ENCODE assay signal across 8 cellular contexts in genomic region chr20:36491901-36492617, GRCh38. TPM values are rescaled to one million over a fixed set of nuclear protein-coding genes. Genes with fewer than 3 reads are reported as not detected.
DNase-seq lines count a peak whose midpoint lies in the region; ATAC-seq and TF ChIP-seq lines count a peak whose summit lies in the region.

No MANE protein-coding gene starts in this region.

- no peaks in the 10 kb centered on the region for H3K9me2 ChIP-seq in SK-N-SH

- H3K9me3 ChIP-seq in prostate gland = no peaks in the 10 kb centered on the region
- H3K9me3 ChIP-seq in vagina = no peaks in the 10 kb centered on the region
- no peaks in the 10 kb centered on the region for H3K9me3 ChIP-seq in SK-N-SH

- 15% methylated on average over 8 of the region's 8 CpGs for WGBS in prostate gland
- WGBS in SK-N-SH (ENCODE audit: low lambda C conversion rate) = 89% methylated on average over 7 of the region's 8 CpGs

- peak overlapping the region; percentile 19 to 65 for H3K27ac ChIP-seq in prostate gland
- H3K27ac ChIP-seq in vagina = peak overlapping the region; percentile 70
- H3K27ac ChIP-seq in SK-N-SH (ENCODE audit: low read depth in 2 of 2, low read length in 1 of 2) = peak overlapping the region in 1 of 2 experiments; percentile 30; a peak in 2 of 4 replicates

- no peak for TF ChIP-seq CTCF in choroid plexus epithelial cell (conservative IDR thresholded peaks at IDR 0.05; ENCODE audit: low read depth, low read length)
- no peak for TF ChIP-seq CTCF in prostate gland (IDR thresholded peaks at IDR 0.05)
- no peak for TF ChIP-seq CTCF in vagina (IDR thresholded peaks at IDR 0.05)
- no peak for TF ChIP-seq CTCF in SK-N-SH (IDR thresholded peaks at IDR 0.05)

- intact Hi-C loops in prostate gland (cut with DNase I) (no loop called here), vagina (cut with DNase I) (no loop called here)

- DNase-seq in choroid plexus epithelial cell (ENCODE audit: low read depth) (peak; percentile 75), prostate gland (ENCODE audit: low spot score) (peak; percentile 37), vagina (ENCODE audit: extremely low spot score in 2 of 2) (no peak), DMS53 (lab: John Stamatoyannopoulos, UW) (no peak), SK-N-SH (no peak)

- peaks cover 100% of the 10 kb centered on the region for H4K20me1 ChIP-seq in SK-N-SH (ENCODE audit: insufficient read depth)

- H3K36me3 ChIP-seq in prostate gland (peaks cover 0 to 5% of the 10 kb centered on the region in 2 donors), vagina (peaks cover 0 to 6% of the 10 kb centered on the region in 2 donors), SK-N-SH (replicated peaks in 1 of 2; ENCODE audit: control insufficient read depth in 1 of 2, insufficient read depth in 2 of 2, low read length in 1 of 2) (peaks cover 6 to 14% of the 10 kb centered on the region in 2 experiments)

- no peak overlapping the region for H2AFZ ChIP-seq in SK-N-SH (ENCODE audit: low read depth)

- no peak overlapping the region for H3K4me2 ChIP-seq in SK-N-SH

- TF ChIP-seq POLR2A in prostate gland (IDR thresholded peaks at IDR 0.05) = no peak
- no peak for TF ChIP-seq POLR2A in vagina (IDR thresholded peaks at IDR 0.05)

- TF ChIP-seq EP300 in SK-N-SH (IDR thresholded peaks at IDR 0.05; ENCODE audit: borderline replicate concordance in 1 of 2, low read depth in 1 of 2, low read length in 1 of 2) = no peak

- peaks cover 100% of the 10 kb centered on the region for H3K79me2 ChIP-seq in SK-N-SH (ENCODE audit: insufficient read depth)

- H3K27me3 ChIP-seq in prostate gland (replicated peaks; ENCODE audit: insufficient read depth) (no peaks in the 10 kb centered on the region), vagina (no peaks in the 10 kb centered on the region), SK-N-SH (ENCODE audit: insufficient read depth) (no peaks in the 10 kb centered on the region)

- no peak overlapping the region for H3K9ac ChIP-seq in SK-N-SH

- POLR2A ChIA-PET in SK-N-SH (lab: Yijun Ruan, JAX) = no interaction called here

- H3K4me1 ChIP-seq in prostate gland (replicated peaks) = peaks cover 4% of the 10 kb centered on the region
- H3K4me1 ChIP-seq in vagina = peaks cover 69% of the 10 kb centered on the region
- H3K4me1 ChIP-seq in SK-N-SH (ENCODE audit: control insufficient read depth in 1 of 2, insufficient read depth in 2 of 2, low read depth in 1 of 2, low read length in 1 of 2) = peaks cover 3 to 30% of the 10 kb centered on the region in 2 experiments; a peak in 3 of 4 replicates

- H3K4me3 ChIP-seq in choroid plexus epithelial cell (ENCODE audit: low read depth, low read length) (no peak overlapping the region), prostate gland (no peak overlapping the region), vagina (no peak overlapping the region), SK-N-SH (ENCODE audit: low read depth in 2 of 2, low read length in 1 of 2) (no peak overlapping the region)

- ATAC-seq in HG02798 (IDR thresholded peaks at IDR 0.05; ENCODE audit: poor library complexity, unreplicated experiment) = peak; percentile 43
- ATAC-seq in activated CD4-positive, CD25-positive, alpha-beta regulatory T cell treated with anti-CD3 and anti-CD28 coated beads, Interleukin-2, amount 50 U/mL, for 24 hours = peak; percentile 60 to 74
- no peak for ATAC-seq in HG03025 (IDR thresholded peaks at IDR 0.05; ENCODE audit: low FRiP score, unreplicated experiment)

- no peak for TF ChIP-seq RAD21 in SK-N-SH (IDR thresholded peaks at IDR 0.05; ENCODE audit: low read length)

- CTCF ChIA-PET in SK-N-SH (lab: Yijun Ruan, JAX) = interaction anchor here (1.0 to 1.3 kb wide), 2 partner anchors 53 to 113 kb away, joined by 3 read pairs; partner anchors contain the start of gene RAB5IF

- H3F3A ChIP-seq in SK-N-SH (replicated peaks; ENCODE audit: insufficient read depth) = no peaks in the 10 kb centered on the region

TF ChIP-seq in SK-N-SH, 30 proteins besides CTCF, POLR2A, EP300 and RAD21:
- TF ChIP-seq NRF1 (IDR thresholded peaks at IDR 0.05; ENCODE audit: low read depth, low read length) = no peak
- no peak for TF ChIP-seq USF2 (IDR thresholded peaks at IDR 0.05; ENCODE audit: borderline replicate concordance, low read depth, low read length)

RNA-seq across cellular contexts. Expression of gene MYL9, which starts 49.3 kb away (rescaled TPM):
- total RNA-seq in prostate gland = 100 to 1,000 TPM; 335 to 560 TPM
- 246 TPM for total RNA-seq in vagina
- polyA plus RNA-seq in SK-N-SH (2012; rRNA removed) = not detected in 2 replicates
- polyA plus RNA-seq in SK-N-SH (2012; cell fraction: cytosol; rRNA removed) = not detected in 2 replicates
- polyA plus RNA-seq in SK-N-SH (2012; cell fraction: nucleus; rRNA removed) = not detected in 2 replicates

Comparison
In these comparisons a context has a peak if more than half of its experiments do, and no peak if none do; other contexts are left out.
1. DNase-seq: peak in choroid plexus epithelial cell (single experiment) and prostate gland (single experiment); none in vagina (0 of 2), DMS53 (single experiment) and SK-N-SH (single experiment).